13 cellular contexts compared by ENCODE assay signal in the genomic region with DNA sequence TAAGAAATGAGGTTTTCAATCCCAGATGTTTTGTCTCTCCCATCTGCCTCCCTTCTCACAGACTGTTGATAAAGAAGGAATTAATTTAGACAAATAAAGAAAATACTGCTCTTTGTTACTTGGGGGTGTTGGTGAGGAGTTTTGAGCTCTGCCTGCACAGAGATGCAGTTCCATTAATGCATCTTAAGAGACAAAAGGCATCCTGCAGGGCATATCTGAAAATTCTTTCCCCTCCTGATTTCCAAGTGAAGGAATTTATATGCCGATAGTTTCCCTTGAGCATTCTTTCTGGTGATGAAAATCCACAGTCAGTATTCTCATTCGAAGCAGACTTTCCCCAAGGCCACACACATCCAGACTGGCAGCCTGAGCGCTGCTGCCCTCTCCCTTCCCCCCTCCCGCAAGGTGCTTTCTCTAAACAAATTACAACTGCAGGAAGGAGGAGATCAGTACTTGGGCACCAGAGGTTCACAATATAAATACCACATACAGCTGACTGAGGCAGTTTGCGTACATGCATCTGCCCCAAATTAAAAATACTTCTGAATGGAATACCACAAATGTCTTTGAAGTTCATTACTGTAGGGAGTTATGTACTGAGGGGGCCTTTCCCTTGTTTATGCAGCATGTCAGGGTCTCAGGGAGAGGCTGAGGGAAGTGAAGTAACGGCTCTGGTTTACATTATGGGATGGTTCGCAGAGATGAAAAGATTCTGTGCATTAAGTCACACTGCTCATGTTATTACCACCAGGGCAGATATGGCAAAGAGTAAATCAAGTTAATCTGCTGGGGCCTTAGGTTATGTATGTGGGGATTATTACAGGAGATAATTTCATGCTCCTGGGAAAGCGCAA.
A peak's percentile ranks its signal among the peaks of the same experiment; 100 is the strongest.
DNase-seq lines count a peak whose midpoint lies in the region; ATAC-seq and TF ChIP-seq lines count a peak whose summit lies in the region.
"Had no signal": no experiment of that assay in that cellular context is flagged by ENCODE, and none has a peak within 500 bp of the region (broad histone marks: within the 10 kb centered on the region; RNA-seq: fewer than 3 reads in every experiment).

No MANE protein-coding gene starts in this region.

- H3K4me1 ChIP-seq in Loucy (ENCODE audit: insufficient read depth, low read length, poor library complexity, severe bottlenecking) (peaks cover 21% of the 10 kb centered on the region), spleen (no peaks in the 10 kb centered on the region)

- H3K36me3 Mint-ChIP-seq in nephron progenitor cell (ENCODE audit: low read depth): no peaks in the 10 kb centered on the region

- H2AFZ ChIP-seq in Loucy (ENCODE audit: low read length): peak overlapping the region; percentile 58

- WGBS in spleen, 5 donors: 53 to 60% (median 57%) methylated on average over 8 of the region's 8 CpGs

- H3K4me1 Mint-ChIP-seq in nephron progenitor cell: peaks cover 40% of the 10 kb centered on the region

- TF ChIP-seq POLR2A in spleen (IDR thresholded peaks at IDR 0.05): no peak

- H4K20me1 ChIP-seq in Loucy (ENCODE audit: insufficient read depth, low read length, poor library complexity, severe bottlenecking): no peaks in the 10 kb centered on the region

- no peaks in the 10 kb centered on the region for H3F3A ChIP-seq in Loucy (ENCODE audit: low read depth)

- peak overlapping the region; percentile 46 for H3K4me2 ChIP-seq in Loucy (ENCODE audit: low read depth, low read length, poor library complexity, severe bottlenecking)

- H3K4me3 ChIP-seq in Loucy (ENCODE audit: low read length, poor library complexity, severe bottlenecking): peak overlapping the region; percentile 19
- H3K4me3 ChIP-seq in choroid plexus epithelial cell (ENCODE audit: low read depth, low read length): no peak overlapping the region
- H3K4me3 ChIP-seq in spleen: no peak overlapping the region
- H3K4me3 ChIP-seq: upper lobe of right lung had no signal

- TF ChIP-seq CTCF in Loucy (conservative IDR thresholded peaks at IDR 0.05; ENCODE audit: low read length) (peak; percentile 25; the same call in 1 of the 2 replicates), choroid plexus epithelial cell (conservative IDR thresholded peaks at IDR 0.05; ENCODE audit: low read depth, low read length) (peak; percentile 16), nephron progenitor cell (IDR thresholded peaks at IDR 0.05) (no peak), spleen (IDR thresholded peaks at IDR 0.05 in 8 of 11, conservative IDR thresholded peaks at IDR 0.05 in 3 of 11) (no peak)

- H3K27ac Mint-ChIP-seq in nephron progenitor cell: no peak overlapping the region

- H3K9me2 ChIP-seq in Loucy (replicated peaks; ENCODE audit: low read depth, low read length): no peaks in the 10 kb centered on the region

- H3K4me3 Mint-ChIP-seq in nephron progenitor cell: no peak overlapping the region

- ATAC-seq in left lobe of liver (no peak), GM21367 (IDR thresholded peaks at IDR 0.05; ENCODE audit: unreplicated experiment) (no peak)
- ATAC-seq: upper lobe of right lung had no signal

- no peaks in the 10 kb centered on the region for H3K79me2 ChIP-seq in Loucy (ENCODE audit: insufficient read depth, low read length)

- intact Hi-C loops in spleen (cut with DNase I; ENCODE audit: low total_unique reads): no loop called here

- DNase-seq in AG20443 (ENCODE audit: low spot score) (peak; percentile 14), choroid plexus epithelial cell (ENCODE audit: low read depth) (peak; percentile 35), nephron progenitor cell (peak; percentile 11), NCI-H1436 treated with DMSO at 0.1 percent for 48 hours (lab: John Stamatoyannopoulos, UW) (no peak), spleen (no peak), left lobe of liver (ENCODE audit: low spot score) (no peak)
- DNase-seq: activated CD4-positive, CD25-positive, alpha-beta regulatory T cell; DMS79; erythroblast; NCI-H2081; upper lobe of right lung had no signal

- H3K27me3 ChIP-seq in Loucy (ENCODE audit: insufficient read depth, low read length, poor library complexity, severe bottlenecking) (no peaks in the 10 kb centered on the region), spleen (replicated peaks in 1 of 7) (no peaks in the 10 kb centered on the region)
- H3K27me3 ChIP-seq: upper lobe of right lung had no signal

- H3K9me3 ChIP-seq in Loucy (ENCODE audit: insufficient read depth, low read depth, low read length): no peaks in the 10 kb centered on the region
- H3K9me3 ChIP-seq in spleen: peaks cover 0 to 3% (median 0%) of the 10 kb centered on the region in 8 donors
- H3K9me3 ChIP-seq: upper lobe of right lung had no signal

- H3K9ac ChIP-seq in Loucy (ENCODE audit: low read depth, low read length, poor library complexity, severe bottlenecking): peak overlapping the region; percentile 10

- H3K9me3 Mint-ChIP-seq in nephron progenitor cell: peaks cover 12% of the 10 kb centered on the region

- H3K27ac ChIP-seq in spleen: no peak overlapping the region
- H3K27ac ChIP-seq: upper lobe of right lung had no signal

- no peaks in the 10 kb centered on the region for H3K36me3 ChIP-seq in Loucy (ENCODE audit: insufficient read depth, low read length)
- H3K36me3 ChIP-seq in spleen: no peaks in the 10 kb centered on the region
- H3K36me3 ChIP-seq: upper lobe of right lung had no signal

- H3K27me3 Mint-ChIP-seq in nephron progenitor cell (ENCODE audit: low read depth, poor library complexity): no peaks in the 10 kb centered on the region

Comparison
In these comparisons a context has a peak if more than half of its experiments do, and no peak if none do; other contexts are left out.
1. DNase-seq: peak in AG20443 (single experiment), choroid plexus epithelial cell (single experiment) and nephron progenitor cell (single experiment); none in NCI-H1436 treated with DMSO at 0.1 percent for 48 hours (single experiment), spleen (single experiment) and left lobe of liver (single experiment).
2. CTCF ChIP-seq: peak in Loucy (single experiment) and choroid plexus epithelial cell (single experiment); none in nephron progenitor cell (single experiment) and spleen (0 of 11).